9 cellular contexts compared by ENCODE assay signal in genomic region chr13:46639033-46639981, GRCh38.
DNase-seq lines count a peak whose midpoint lies in the region; ATAC-seq, FAIRE-seq and TF ChIP-seq lines count a peak whose summit lies in the region.
"Had no signal": no experiment of that assay in that cellular context is flagged by ENCODE, and none has a peak within 500 bp of the region (broad histone marks: within the 10 kb centered on the region; RNA-seq: fewer than 3 reads in every experiment).

No MANE protein-coding gene starts in this region.

- ATAC-seq in CD4-positive, CD25-positive, alpha-beta regulatory T cell (ENCODE audit: low read depth in 2 of 2) = no peak
- ATAC-seq in GM19372 (IDR thresholded peaks at IDR 0.05; ENCODE audit: low read depth, unreplicated experiment) (peak; percentile 93), HG03103 (IDR thresholded peaks at IDR 0.05; ENCODE audit: low read depth, unreplicated experiment) (peak; percentile 71)

- H3K36me3 Mint-ChIP-seq in CD4-positive, CD25-positive, alpha-beta regulatory T cell = peaks cover 16% of the 10 kb centered on the region

- H3K27ac ChIP-seq in CD4-positive, CD25-positive, alpha-beta regulatory T cell (ENCODE audit: insufficient read depth, low read length, poor library complexity, severe bottlenecking) = no peak overlapping the region
- H3K27ac ChIP-seq in tibial nerve = peak overlapping the region in 2 of 4 donors; percentile 26 to 51

- no peak for FAIRE-seq in frontal cortex (lab: Jason Lieb, UNC)

- no peak overlapping the region for H3K4me3 ChIP-seq in CD4-positive, CD25-positive, alpha-beta regulatory T cell (ENCODE audit: low read depth, low read length)
- H3K4me3 ChIP-seq in fibroblast of villous mesenchyme (ENCODE audit: low read depth, low read length) = no peak overlapping the region
- H3K4me3 ChIP-seq in tibial nerve = no peak overlapping the region

- no peak for TF ChIP-seq CTCF in fibroblast of villous mesenchyme (IDR thresholded peaks at IDR 0.05; ENCODE audit: insufficient read depth, low read depth, low read length)
- TF ChIP-seq CTCF in tibial nerve (IDR thresholded peaks at IDR 0.05) = no peak

- no peaks in the 10 kb centered on the region for H3K4me1 ChIP-seq in CD4-positive, CD25-positive, alpha-beta regulatory T cell (ENCODE audit: control insufficient read depth, insufficient read depth, low read length, poor library complexity, severe bottlenecking)
- peaks cover 0 to 45% (median 23%) of the 10 kb centered on the region in 4 donors for H3K4me1 ChIP-seq in tibial nerve

- peaks cover 29 to 51% (median 48%) of the 10 kb centered on the region in 4 donors for H3K4me1 Mint-ChIP-seq in CD4-positive, CD25-positive, alpha-beta regulatory T cell

- no peaks in the 10 kb centered on the region for H3K9me3 ChIP-seq in CD4-positive, CD25-positive, alpha-beta regulatory T cell (ENCODE audit: control insufficient read depth in 2 of 2, low read length in 2 of 2)
- H3K9me3 ChIP-seq in tibial nerve = no peaks in the 10 kb centered on the region

- H3K27me3 ChIP-seq in CD4-positive, CD25-positive, alpha-beta regulatory T cell (ENCODE audit: control insufficient read depth, insufficient read depth, low read length) = no peaks in the 10 kb centered on the region
- no peaks in the 10 kb centered on the region for H3K27me3 ChIP-seq in tibial nerve

- H3K4me3 Mint-ChIP-seq in CD4-positive, CD25-positive, alpha-beta regulatory T cell = no peak overlapping the region

- H3K27me3 Mint-ChIP-seq in CD4-positive, CD25-positive, alpha-beta regulatory T cell = no peaks in the 10 kb centered on the region

- H3K36me3 ChIP-seq in CD4-positive, CD25-positive, alpha-beta regulatory T cell (ENCODE audit: control insufficient read depth, insufficient read depth, low read length) = no peaks in the 10 kb centered on the region
- H3K36me3 ChIP-seq in tibial nerve = no peaks in the 10 kb centered on the region

- no peak for TF ChIP-seq POLR2A in tibial nerve (IDR thresholded peaks at IDR 0.05)

- H3K27ac Mint-ChIP-seq in CD4-positive, CD25-positive, alpha-beta regulatory T cell = peak overlapping the region in 2 of 3 donors; percentile 51 to 72

- no peak for DNase-seq in CD4-positive, CD25-positive, alpha-beta regulatory T cell
- peak; percentile 71 for DNase-seq in fibroblast of villous mesenchyme (ENCODE audit: low read depth)
- DNase-seq in frontal cortex (ENCODE audit: low spot score in 2 of 2) = no peak
- DNase-seq in ureter (ENCODE audit: low spot score) = no peak
- DNase-seq in tibial nerve (ENCODE audit: low spot score in 2 of 2) = no peak
- DNase-seq in cerebellar cortex (ENCODE audit: low spot score) = no peak
- DNase-seq: DND-41 had no signal

- peaks cover 0 to 6% (median 0%) of the 10 kb centered on the region in 7 donors for H3K9me3 Mint-ChIP-seq in CD4-positive, CD25-positive, alpha-beta regulatory T cell

- no peak for TF ChIP-seq EP300 in tibial nerve (IDR thresholded peaks at IDR 0.05)

- 49 to 56% methylated on average over 5 of the region's 5 CpGs for WGBS in tibial nerve, 2 donors

Comparison
In these comparisons a context has a peak if more than half of its experiments do, and no peak if none do; other contexts are left out.
1. ATAC-seq: peak in GM19372 (single experiment) and HG03103 (single experiment); none in CD4-positive, CD25-positive, alpha-beta regulatory T cell (0 of 2).